Comparison of ENCODE assay signal across 1 cellular context in the genomic region with DNA sequence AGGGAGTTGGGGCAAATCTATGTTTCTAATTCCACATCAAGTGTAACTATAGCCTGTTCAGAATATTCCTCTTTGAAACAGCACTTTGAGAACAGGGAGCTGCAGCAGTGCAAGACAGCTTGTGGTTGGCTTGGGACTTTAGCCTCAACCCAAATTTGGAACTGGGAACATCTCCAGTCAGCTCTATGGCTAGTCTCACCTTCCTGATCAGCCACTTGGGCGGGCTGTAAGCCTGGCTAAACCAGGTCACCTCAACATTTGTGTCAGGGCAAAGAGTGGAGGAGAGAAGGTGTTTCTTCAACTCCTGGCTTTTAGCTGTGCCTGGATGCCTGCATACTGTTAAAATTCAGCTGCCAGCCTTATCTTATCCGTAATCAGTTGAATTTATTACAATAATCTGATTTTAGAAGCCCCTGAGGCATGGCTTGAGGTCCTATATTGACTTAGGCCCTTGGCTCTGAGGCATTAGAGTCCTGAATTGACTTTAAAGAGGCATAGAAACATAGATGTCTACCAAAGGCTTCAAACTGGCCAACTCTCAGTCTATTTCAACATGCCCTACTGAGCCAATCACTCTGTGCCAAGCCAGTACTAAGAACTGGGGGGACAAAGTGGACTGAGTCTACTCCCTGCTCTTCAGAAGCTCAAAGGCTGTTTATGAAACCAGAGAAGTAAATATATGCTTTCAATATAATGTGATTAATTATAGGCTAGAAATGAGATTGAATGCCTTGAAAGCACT.
TF ChIP-seq lines count a peak whose summit lies in the region.

No MANE protein-coding gene starts in this region.

TF ChIP-seq in H1, 55 proteins besides CTCF, POLR2A, EP300 and RAD21:
- TF ChIP-seq SP2 (IDR thresholded peaks at IDR 0.05; ENCODE audit: low read length) (no peak), ATF3 (IDR thresholded peaks at IDR 0.05; ENCODE audit: insufficient read depth, low read depth, low read length) (no peak), EZH2 (IDR thresholded peaks at IDR 0.05; ENCODE audit: low read depth, low read length, severe bottlenecking) (no peak), PHF8 (conservative IDR thresholded peaks at IDR 0.05; ENCODE audit: low read depth, low read length) (no peak), CREB1 (IDR thresholded peaks at IDR 0.05) (no peak), CHD7 (IDR thresholded peaks at IDR 0.05; ENCODE audit: insufficient replicate concordance, low read length) (no peak), CBX5 (IDR thresholded peaks at IDR 0.05; ENCODE audit: low read depth, low read length) (no peak), CTBP2 (IDR thresholded peaks at IDR 0.05; ENCODE audit: borderline replicate concordance, insufficient read depth, insufficient read length, low read length) (no peak), SIN3A (conservative IDR thresholded peaks at IDR 0.05 in 1 of 2, IDR thresholded peaks at IDR 0.05 in 1 of 2; ENCODE audit: low read depth in 1 of 2, low read length in 2 of 2) (no peak), SIRT6 (IDR thresholded peaks at IDR 0.05; ENCODE audit: low read length) (no peak), RXRA (IDR thresholded peaks at IDR 0.05; ENCODE audit: insufficient read depth, low read depth, low read length) (no peak), CHD1 (IDR thresholded peaks at IDR 0.05; ENCODE audit: low read depth, low read length) (no peak), SAP30 (IDR thresholded peaks at IDR 0.05; ENCODE audit: insufficient read depth, insufficient replicate concordance, low read length) (no peak), SIX5 (IDR thresholded peaks at IDR 0.05; ENCODE audit: low read depth, low read length) (no peak), ZNF274 (IDR thresholded peaks at IDR 0.05; ENCODE audit: borderline replicate concordance, extremely low read depth, low read length) (no peak), POLR2AphosphoS5 (IDR thresholded peaks at IDR 0.05; ENCODE audit: low read depth, low read length) (no peak), RNF2 (IDR thresholded peaks at IDR 0.05; ENCODE audit: borderline replicate concordance, low read depth, low read length, missing control alignments, poor library complexity, severe bottlenecking) (no peak)
- TF ChIP-seq, protein P1, sequence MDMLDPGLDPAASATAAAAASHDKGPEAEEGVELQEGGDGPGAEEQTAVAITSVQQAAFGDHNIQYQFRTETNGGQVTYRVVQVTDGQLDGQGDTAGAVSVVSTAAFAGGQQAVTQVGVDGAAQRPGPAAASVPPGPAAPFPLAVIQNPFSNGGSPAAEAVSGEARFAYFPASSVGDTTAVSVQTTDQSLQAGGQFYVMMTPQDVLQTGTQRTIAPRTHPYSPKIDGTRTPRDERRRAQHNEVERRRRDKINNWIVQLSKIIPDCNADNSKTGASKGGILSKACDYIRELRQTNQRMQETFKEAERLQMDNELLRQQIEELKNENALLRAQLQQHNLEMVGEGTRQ (IDR thresholded peaks at IDR 0.05; ENCODE audit: low read length): no peak
TF ChIP-seq in H1: peak in this region for 0.
